ENCODE assay signal across 1 cellular context in genomic region chr6:113433506-113433991, GRCh38.
A peak's percentile ranks its signal among the peaks of the same experiment; 100 is the strongest.
TF ChIP-seq lines count a peak whose summit lies in the region.

No MANE protein-coding gene starts in this region.

TF ChIP-seq in IMR-90, 13 proteins besides CTCF, POLR2A, EP300 and RAD21:
- TF ChIP-seq MAZ (IDR thresholded peaks at IDR 0.05; ENCODE audit: borderline replicate concordance, low read depth, low read length) (no peak), CEBPB (IDR thresholded peaks at IDR 0.05; ENCODE audit: low read depth, low read length) (peak; percentile 96)
